Comparison of ENCODE assay signal across 25 cellular contexts in genomic region chr17:62753562-62753961, GRCh38. TPM values are rescaled to one million over a fixed set of nuclear protein-coding genes. Genes with fewer than 3 reads are reported as not detected.
"Had no signal": no experiment of that assay in that cellular context is flagged by ENCODE, and none has a peak within 500 bp of the region (broad histone marks: within the 10 kb centered on the region; RNA-seq: fewer than 3 reads in every experiment).

No MANE protein-coding gene starts in this region.

- H3K9me3 ChIP-seq: MG63, SJSA1 had no signal

- H3K36me3 ChIP-seq: MG63, SJSA1 had no signal

- H3K4me1 ChIP-seq: SJSA1 had no signal

- H3K27ac ChIP-seq: HL-60, SJSA1, SK-N-MC had no signal

- FAIRE-seq: HTR-8/SVneo, RCC 7860 had no signal

- H3K27me3 ChIP-seq: SJSA1 had no signal

- DNase-seq: Karpas-422, KBM-7, MG63, NCI-H1092, NCI-H1105 treated with DMSO at 0.1 percent for 48 hours, NCI-H1417 treated with DMSO at 0.1 percent for 48 hours, NCI-H146, NCI-H1694 treated with DMSO at 0.1 percent for 48 hours, NCI-H1930, NCI-H2081, NCI-H2171, NCI-H226, NCI-H446, NCI-H510A, NCI-H524 treated with DMSO at 0.1 percent for 48 hours, NCI-H69, NCI-H774, Right ventricle myocardium superior, RPMI8226, SIG-M5 had no signal

- H3K4me3 ChIP-seq: MG63, SJSA1, SK-N-MC had no signal

RNA-seq across cellular contexts. Expression of gene MARCHF10, which starts 54.6 kb away (rescaled TPM):
- total RNA-seq: Right ventricle myocardium superior had no signal
